Comparison of ENCODE assay signal across 22 cellular contexts in genomic region chr13:45256254-45256653, GRCh38. TPM values are rescaled to one million over a fixed set of nuclear protein-coding genes. Genes with fewer than 3 reads are reported as not detected.
A peak's percentile ranks its signal among the peaks of the same experiment; 100 is the strongest.
DNase-seq lines count a peak whose midpoint lies in the region; ATAC-seq, FAIRE-seq and TF ChIP-seq lines count a peak whose summit lies in the region.
"Had no signal": no experiment of that assay in that cellular context is flagged by ENCODE, and none has a peak within 500 bp of the region (broad histone marks: within the 10 kb centered on the region; RNA-seq: fewer than 3 reads in every experiment).

No MANE protein-coding gene starts in this region.

- no peaks in the 10 kb centered on the region for H3K27me3 ChIP-seq in CD4-positive, CD25-positive, alpha-beta regulatory T cell (ENCODE audit: control insufficient read depth, insufficient read depth, low read length)

- no peaks in the 10 kb centered on the region for H3K27me3 Mint-ChIP-seq in CD4-positive, CD25-positive, alpha-beta regulatory T cell
- no peaks in the 10 kb centered on the region for H3K27me3 Mint-ChIP-seq in T-helper 17 cell
- no peaks in the 10 kb centered on the region for H3K27me3 Mint-ChIP-seq in nephron progenitor cell (ENCODE audit: low read depth, poor library complexity)
- H3K27me3 Mint-ChIP-seq: CD4-positive, alpha-beta memory T cell had no signal

- TF ChIP-seq CTCF in nephron progenitor cell (IDR thresholded peaks at IDR 0.05), result no peak

- peaks cover 0 to 2% (median 0%) of the 10 kb centered on the region in 7 donors for H3K9me3 Mint-ChIP-seq in CD4-positive, CD25-positive, alpha-beta regulatory T cell
- H3K9me3 Mint-ChIP-seq in nephron progenitor cell, result no peaks in the 10 kb centered on the region
- H3K9me3 Mint-ChIP-seq: CD4-positive, alpha-beta memory T cell had no signal

- H3K9me3 ChIP-seq in CD4-positive, CD25-positive, alpha-beta regulatory T cell (ENCODE audit: control insufficient read depth in 2 of 2, low read length in 2 of 2), result no peaks in the 10 kb centered on the region
- no peaks in the 10 kb centered on the region for H3K9me3 ChIP-seq in T-helper 17 cell (ENCODE audit: control insufficient read depth, low read length, poor library complexity, severe bottlenecking)

- peak overlapping the region in 1 of 4 donors; percentile 2 for H3K4me3 Mint-ChIP-seq in CD4-positive, CD25-positive, alpha-beta regulatory T cell
- H3K4me3 Mint-ChIP-seq in T-helper 17 cell (no peak overlapping the region), nephron progenitor cell (no peak overlapping the region)
- H3K4me3 Mint-ChIP-seq: CD4-positive, alpha-beta memory T cell had no signal

- FAIRE-seq in G401.6 (lab: Jason Lieb, UNC), result peak; percentile 6
- FAIRE-seq: GM12891, HTR-8/SVneo had no signal

- H3K36me3 Mint-ChIP-seq in CD4-positive, CD25-positive, alpha-beta regulatory T cell, result peaks cover 15% of the 10 kb centered on the region
- H3K36me3 Mint-ChIP-seq in T-helper 17 cell (ENCODE audit: low read depth) (peaks cover 4% of the 10 kb centered on the region), nephron progenitor cell (ENCODE audit: low read depth) (peaks cover 14% of the 10 kb centered on the region)

- peaks cover 15% of the 10 kb centered on the region for H3K4me1 ChIP-seq in CD4-positive, CD25-positive, alpha-beta regulatory T cell (ENCODE audit: control insufficient read depth, insufficient read depth, low read length, poor library complexity, severe bottlenecking)

- H3K27ac ChIP-seq in CD4-positive, CD25-positive, alpha-beta regulatory T cell (ENCODE audit: insufficient read depth, low read length, poor library complexity, severe bottlenecking), result peak overlapping the region; percentile 8

- no peak for DNase-seq in CD4-positive, CD25-positive, alpha-beta regulatory T cell
- DNase-seq in T-helper 17 cell, result no peak
- no peak for DNase-seq in nephron progenitor cell
- DNase-seq in CD1c-positive myeloid dendritic cell (ENCODE audit: extremely low spot score), result no peak
- no peak for DNase-seq in kidney tubule cell (ENCODE audit: low spot score)
- DNase-seq: CD4-positive, alpha-beta memory T cell; DND-41; GOT3; HCEC 1CT; IMR-90; NCI-H1105; NCI-H146; NCI-H2029; NCI-H345; NCI-H524; NCI-H82; OCI-M1; Right ventricle myocardium superior had no signal

- peaks cover 25 to 33% (median 28%) of the 10 kb centered on the region in 4 donors for H3K4me1 Mint-ChIP-seq in CD4-positive, CD25-positive, alpha-beta regulatory T cell
- H3K4me1 Mint-ChIP-seq in T-helper 17 cell (peaks cover 3% of the 10 kb centered on the region), nephron progenitor cell (no peaks in the 10 kb centered on the region)

- H3K27ac Mint-ChIP-seq in CD4-positive, CD25-positive, alpha-beta regulatory T cell, result peak overlapping the region in 2 of 3 donors; percentile 14 to 24
- H3K27ac Mint-ChIP-seq in T-helper 17 cell, result peak overlapping the region; percentile 24
- H3K27ac Mint-ChIP-seq in nephron progenitor cell, result peak overlapping the region; percentile 44

- H3K36me3 ChIP-seq in CD4-positive, CD25-positive, alpha-beta regulatory T cell (ENCODE audit: control insufficient read depth, insufficient read depth, low read length), result peaks cover 13% of the 10 kb centered on the region

- no peak for ATAC-seq in CD4-positive, CD25-positive, alpha-beta regulatory T cell (ENCODE audit: low read depth in 2 of 2)
- ATAC-seq in T-helper 17 cell, result no peak
- ATAC-seq in HG02623 (IDR thresholded peaks at IDR 0.05; ENCODE audit: unreplicated experiment), result no peak

- no peak overlapping the region for H3K4me3 ChIP-seq in CD4-positive, CD25-positive, alpha-beta regulatory T cell (ENCODE audit: low read depth, low read length)

RNA-seq across cellular contexts. Expression of gene KCTD4, which starts 55.4 kb away (rescaled TPM):
- total RNA-seq in CD4-positive, CD25-positive, alpha-beta regulatory T cell, result not detected
- polyA plus RNA-seq in CD4-positive, CD25-positive, alpha-beta regulatory T cell, result under 1 TPM in 1 of 4 donors, not detected in 3; 0.20 TPM
- total RNA-seq in T-helper 17 cell, result not detected
- total RNA-seq: CD4-positive, alpha-beta memory T cell; Right ventricle myocardium superior had no signal
